In the genomic region with DNA sequence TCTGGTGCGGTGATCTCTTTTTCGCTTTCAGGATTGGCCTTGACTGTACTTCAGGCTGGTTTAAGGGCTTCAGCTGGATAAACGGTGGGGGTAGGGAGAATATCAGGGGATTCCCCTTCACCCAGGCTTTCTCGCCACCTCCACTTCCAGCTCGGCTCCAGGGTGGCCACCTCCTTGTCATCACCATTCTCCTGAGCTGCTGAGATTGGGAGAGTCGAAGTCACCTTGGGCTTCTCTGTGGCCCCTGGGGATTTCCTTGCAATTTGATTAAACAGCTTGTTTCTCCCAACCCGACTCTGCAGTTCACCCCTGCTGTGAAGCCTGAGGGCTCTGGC, we compare ENCODE assay signal across 1 cellular context.
TF ChIP-seq lines count a peak whose summit lies in the region.

No MANE protein-coding gene starts in this region.

TF ChIP-seq in GM12878, 131 proteins besides CTCF, POLR2A, EP300 and RAD21:
- TF ChIP-seq ZNF622 (IDR thresholded peaks at IDR 0.05) (no peak), EGR1 (IDR thresholded peaks at IDR 0.05; ENCODE audit: borderline replicate concordance in 1 of 2, low read depth in 2 of 2, low read length in 2 of 2) (no peak), ZNF207 (IDR thresholded peaks at IDR 0.05; ENCODE audit: borderline replicate concordance) (no peak), POLR2AphosphoS5 (IDR thresholded peaks at IDR 0.05; ENCODE audit: low read length) (no peak), POLR2AphosphoS2 (IDR thresholded peaks at IDR 0.05; ENCODE audit: low read depth, low read length) (no peak), RFX5 (IDR thresholded peaks at IDR 0.05; ENCODE audit: low read depth, low read length) (no peak), FOS (IDR thresholded peaks at IDR 0.05; ENCODE audit: borderline replicate concordance, extremely low read depth, insufficient read length) (no peak), DPF2 (IDR thresholded peaks at IDR 0.05) (no peak), TBL1XR1 (IDR thresholded peaks at IDR 0.05; ENCODE audit: low read depth, low read length) (no peak), NFIC (IDR thresholded peaks at IDR 0.05; ENCODE audit: low read depth, low read length) (no peak), LARP7 (IDR thresholded peaks at IDR 0.05) (no peak), TCF12 (IDR thresholded peaks at IDR 0.05; ENCODE audit: low read depth, low read length) (no peak), SIX5 (IDR thresholded peaks at IDR 0.05; ENCODE audit: low read depth, low read length, severe bottlenecking) (no peak), ETV6 (conservative IDR thresholded peaks at IDR 0.05 in 1 of 2, IDR thresholded peaks at IDR 0.05 in 1 of 2; ENCODE audit: borderline replicate concordance in 1 of 2, low read depth in 1 of 2) (no peak), SMARCA5 (IDR thresholded peaks at IDR 0.05) (no peak)
- TF ChIP-seq, protein P1, sequence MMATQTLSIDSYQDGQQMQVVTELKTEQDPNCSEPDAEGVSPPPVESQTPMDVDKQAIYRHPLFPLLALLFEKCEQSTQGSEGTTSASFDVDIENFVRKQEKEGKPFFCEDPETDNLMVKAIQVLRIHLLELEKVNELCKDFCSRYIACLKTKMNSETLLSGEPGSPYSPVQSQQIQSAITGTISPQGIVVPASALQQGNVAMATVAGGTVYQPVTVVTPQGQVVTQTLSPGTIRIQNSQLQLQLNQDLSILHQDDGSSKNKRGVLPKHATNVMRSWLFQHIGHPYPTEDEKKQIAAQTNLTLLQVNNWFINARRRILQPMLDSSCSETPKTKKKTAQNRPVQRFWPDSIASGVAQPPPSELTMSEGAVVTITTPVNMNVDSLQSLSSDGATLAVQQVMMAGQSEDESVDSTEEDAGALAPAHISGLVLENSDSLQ (IDR thresholded peaks at IDR 0.05): no peak
- TF ChIP-seq, protein P2, sequence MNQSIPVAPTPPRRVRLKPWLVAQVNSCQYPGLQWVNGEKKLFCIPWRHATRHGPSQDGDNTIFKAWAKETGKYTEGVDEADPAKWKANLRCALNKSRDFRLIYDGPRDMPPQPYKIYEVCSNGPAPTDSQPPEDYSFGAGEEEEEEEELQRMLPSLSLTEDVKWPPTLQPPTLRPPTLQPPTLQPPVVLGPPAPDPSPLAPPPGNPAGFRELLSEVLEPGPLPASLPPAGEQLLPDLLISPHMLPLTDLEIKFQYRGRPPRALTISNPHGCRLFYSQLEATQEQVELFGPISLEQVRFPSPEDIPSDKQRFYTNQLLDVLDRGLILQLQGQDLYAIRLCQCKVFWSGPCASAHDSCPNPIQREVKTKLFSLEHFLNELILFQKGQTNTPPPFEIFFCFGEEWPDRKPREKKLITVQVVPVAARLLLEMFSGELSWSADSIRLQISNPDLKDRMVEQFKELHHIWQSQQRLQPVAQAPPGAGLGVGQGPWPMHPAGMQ (IDR thresholded peaks at IDR 0.05; ENCODE audit: borderline replicate concordance): no peak
TF ChIP-seq in GM12878: peak in this region for 0.
